Comparison of ENCODE assay signal across 21 cellular contexts in the genomic region with DNA sequence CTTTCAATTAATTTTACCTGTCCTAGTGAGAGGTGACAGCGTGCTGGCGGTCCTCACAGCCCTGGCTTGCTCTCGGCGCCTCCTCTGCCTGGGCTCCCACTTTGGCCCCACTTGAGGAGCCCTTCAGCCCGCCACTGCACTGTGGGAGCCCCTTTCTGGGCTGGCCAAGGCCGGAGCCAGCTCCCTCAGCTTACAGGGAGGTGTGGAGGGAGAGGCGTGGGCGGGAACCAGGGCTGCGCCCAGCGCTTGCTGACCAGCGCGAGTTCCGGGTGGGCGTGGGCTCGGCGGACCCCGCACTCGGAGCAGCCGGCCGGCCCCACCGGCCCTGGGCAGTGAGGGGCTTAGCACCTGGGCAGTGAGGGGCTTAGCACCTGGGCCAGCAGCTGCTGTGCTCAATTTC. TPM values are rescaled to one million over a fixed set of nuclear protein-coding genes. Genes with fewer than 3 reads are reported as not detected.
"Had no signal": no experiment of that assay in that cellular context is flagged by ENCODE, and none has a peak within 500 bp of the region (broad histone marks: within the 10 kb centered on the region; RNA-seq: fewer than 3 reads in every experiment).

No MANE protein-coding gene starts in this region.

RNA-seq across cellular contexts. Expression of a gene that starts 6.0 kb away (rescaled TPM):
- total RNA-seq: activated naive CD4-positive, alpha-beta T cell treated with anti-CD3 and anti-CD28 coated beads for 36 hours; activated naive CD4-positive, alpha-beta T cell treated with anti-CD3 and anti-CD28 coated beads, Interleukin-2, amount 50 U/mL, for 72 hours; activated naive CD8-positive, alpha-beta T cell treated with anti-CD3 and anti-CD28 coated beads for 36 hours; activated naive CD8-positive, alpha-beta T cell treated with anti-CD3 and anti-CD28 coated beads, Interleukin-2, amount 10 ng/mL, durations not matched to agents 7 days and 5 days; activated T-cell treated with anti-CD3 and anti-CD28 coated beads, Interleukin-2, amount 50 U/mL, for 4 hours; activated T-cell treated with anti-CD3 and anti-CD28 coated beads, Interleukin-2, amount 50 U/mL, for 72 hours; activated T-helper 1 cell treated with anti-CD3 and anti-CD28 coated beads, Interleukin-12 subunit alpha, Interleukin-12 subunit beta, Interleukin-2, Interleukin-4 antibody, amounts not matched to agents 30 ng/mL and 10 ng/mL and 1 ng/mL, durations not matched to agents 14 hours and 24 hours and 36 hours; activated T-helper 17 cell treated with anti-CD3 and anti-CD28 coated beads, Interleukin-2, amount 50 U/mL, for 72 hours; activated T-helper 2 cell treated with anti-CD3 and anti-CD28 coated beads, Interferon-gamma antibody, Interleukin-2, Interleukin-4, amounts not matched to agents 10 μg/mL and 5 μg/mL and 100 μg/mL, durations not matched to agents 14 hours and 24 hours and 36 hours; adrenal gland; aorta; ascending aorta; astrocyte; body of pancreas; breast epithelium; bronchial epithelial cell; cardiac muscle cell; cardiac septum; cerebellum; chondrocyte had no signal
- polyA plus RNA-seq: adipose tissue, adrenal gland, aorta, cardiac muscle cell had no signal

RNA-seq across cellular contexts. Expression of a gene that starts 10.4 kb away (rescaled TPM):
- total RNA-seq: activated naive CD4-positive, alpha-beta T cell treated with anti-CD3 and anti-CD28 coated beads for 36 hours; activated naive CD4-positive, alpha-beta T cell treated with anti-CD3 and anti-CD28 coated beads, Interleukin-2, amount 50 U/mL, for 72 hours; activated naive CD8-positive, alpha-beta T cell treated with anti-CD3 and anti-CD28 coated beads for 36 hours; activated naive CD8-positive, alpha-beta T cell treated with anti-CD3 and anti-CD28 coated beads, Interleukin-2, amount 10 ng/mL, durations not matched to agents 7 days and 5 days; activated T-cell treated with anti-CD3 and anti-CD28 coated beads, Interleukin-2, amount 50 U/mL, for 4 hours; activated T-cell treated with anti-CD3 and anti-CD28 coated beads, Interleukin-2, amount 50 U/mL, for 72 hours; activated T-helper 1 cell treated with anti-CD3 and anti-CD28 coated beads, Interleukin-12 subunit alpha, Interleukin-12 subunit beta, Interleukin-2, Interleukin-4 antibody, amounts not matched to agents 30 ng/mL and 10 ng/mL and 1 ng/mL, durations not matched to agents 14 hours and 24 hours and 36 hours; activated T-helper 2 cell treated with anti-CD3 and anti-CD28 coated beads, Interferon-gamma antibody, Interleukin-2, Interleukin-4, amounts not matched to agents 10 μg/mL and 5 μg/mL and 100 μg/mL, durations not matched to agents 14 hours and 24 hours and 36 hours; adrenal gland; aorta; ascending aorta; astrocyte; body of pancreas; breast epithelium; bronchial epithelial cell; cardiac muscle cell; cardiac septum; cerebellum; chondrocyte had no signal
- polyA plus RNA-seq: adipose tissue, adrenal gland, aorta, cardiac muscle cell had no signal

RNA-seq across cellular contexts. Expression of a gene that starts 56.3 kb away (rescaled TPM):
- total RNA-seq: activated naive CD4-positive, alpha-beta T cell treated with anti-CD3 and anti-CD28 coated beads for 36 hours; activated naive CD4-positive, alpha-beta T cell treated with anti-CD3 and anti-CD28 coated beads, Interleukin-2, amount 50 U/mL, for 72 hours; activated naive CD8-positive, alpha-beta T cell treated with anti-CD3 and anti-CD28 coated beads for 36 hours; activated naive CD8-positive, alpha-beta T cell treated with anti-CD3 and anti-CD28 coated beads, Interleukin-2, amount 10 ng/mL, durations not matched to agents 7 days and 5 days; activated T-cell treated with anti-CD3 and anti-CD28 coated beads, Interleukin-2, amount 50 U/mL, for 4 hours; activated T-cell treated with anti-CD3 and anti-CD28 coated beads, Interleukin-2, amount 50 U/mL, for 72 hours; activated T-helper 1 cell treated with anti-CD3 and anti-CD28 coated beads, Interleukin-12 subunit alpha, Interleukin-12 subunit beta, Interleukin-2, Interleukin-4 antibody, amounts not matched to agents 30 ng/mL and 10 ng/mL and 1 ng/mL, durations not matched to agents 14 hours and 24 hours and 36 hours; activated T-helper 17 cell treated with anti-CD3 and anti-CD28 coated beads, Interleukin-2, amount 50 U/mL, for 72 hours; activated T-helper 2 cell treated with anti-CD3 and anti-CD28 coated beads, Interferon-gamma antibody, Interleukin-2, Interleukin-4, amounts not matched to agents 10 μg/mL and 5 μg/mL and 100 μg/mL, durations not matched to agents 14 hours and 24 hours and 36 hours; adrenal gland; aorta; ascending aorta; astrocyte; body of pancreas; breast epithelium; bronchial epithelial cell; cardiac muscle cell; cardiac septum; cerebellum; chondrocyte had no signal
- polyA plus RNA-seq: adipose tissue, adrenal gland, aorta, cardiac muscle cell had no signal
